16 cellular contexts compared by ENCODE assay signal in genomic region chr6:144297498-144298166, GRCh38. TPM values are rescaled to one million over a fixed set of nuclear protein-coding genes. Genes with fewer than 3 reads are reported as not detected.
A peak's percentile ranks its signal among the peaks of the same experiment; 100 is the strongest.
DNase-seq lines count a peak whose midpoint lies in the region; ATAC-seq, FAIRE-seq and TF ChIP-seq lines count a peak whose summit lies in the region.
"Had no signal": no experiment of that assay in that cellular context is flagged by ENCODE, and none has a peak within 500 bp of the region (broad histone marks: within the 10 kb centered on the region; RNA-seq: fewer than 3 reads in every experiment).

No MANE protein-coding gene starts in this region.

- peak overlapping the region; percentile 98 for H3K27ac ChIP-seq in VCaP
- H3K27ac ChIP-seq: KMS-11 had no signal

- H3K27ac Mint-ChIP-seq in nephron = peak overlapping the region; percentile 64 to 84 (median 72)
- peak overlapping the region; percentile 37 for H3K27ac Mint-ChIP-seq in type B pancreatic cell
- H3K27ac Mint-ChIP-seq: activated CD4-positive, alpha-beta memory T cell treated with anti-CD3 and anti-CD28 coated beads for 36 hours; CD8-positive, alpha-beta T cell; stimulated activated memory B cell treated with anti-CD40 and anti-IgM and Interleukin-4, amounts not matched to agents 10 μg/mL and 1 μg/mL and 100 μg/mL, for 72 hours; T-helper 1 cell treated with Interleukin-12 subunit alpha and Interleukin-12 subunit beta and Interleukin-4 antibody, amounts not matched to agents 30 μg/mL and 1 μg/mL, for 36 hours had no signal

- peak; percentile 67 for ATAC-seq in Right ventricle myocardium superior (ENCODE audit: poor library complexity)
- ATAC-seq: CD8-positive, alpha-beta T cell; stimulated activated memory B cell treated with anti-CD40 and anti-IgM and Interleukin-4, amounts not matched to agents 10 μg/mL and 1 μg/mL and 100 μg/mL, for 72 hours had no signal

- no peak for FAIRE-seq in HTR-8/SVneo (lab: Jason Lieb, UNC)

- intact Hi-C loops in Right ventricle myocardium superior (cut with DNase I) = no loop called here

- H3K27me3 Mint-ChIP-seq in nephron (ENCODE audit: low read depth) (no peaks in the 10 kb centered on the region), type B pancreatic cell (no peaks in the 10 kb centered on the region)
- H3K27me3 Mint-ChIP-seq: activated CD4-positive, alpha-beta memory T cell treated with anti-CD3 and anti-CD28 coated beads for 36 hours had no signal

- H3K4me1 Mint-ChIP-seq in nephron (peaks cover 13% of the 10 kb centered on the region), type B pancreatic cell (ENCODE audit: unreplicated experiment) (peaks cover 9% of the 10 kb centered on the region)

- H3K36me3 Mint-ChIP-seq in nephron (ENCODE audit: low read depth) = peaks cover 34% of the 10 kb centered on the region
- H3K36me3 Mint-ChIP-seq in type B pancreatic cell = peaks cover 24% of the 10 kb centered on the region
- H3K36me3 Mint-ChIP-seq: activated CD4-positive, alpha-beta memory T cell treated with anti-CD3 and anti-CD28 coated beads for 36 hours; CD8-positive, alpha-beta T cell; stimulated activated memory B cell treated with anti-CD40 and anti-IgM and Interleukin-4, amounts not matched to agents 10 μg/mL and 1 μg/mL and 100 μg/mL, for 72 hours had no signal

- TF ChIP-seq CTCF in VCaP (conservative IDR thresholded peaks at IDR 0.05) (no peak), nephron (IDR thresholded peaks at IDR 0.05; ENCODE audit: unreplicated experiment in 3 of 3) (no peak), type B pancreatic cell (conservative IDR thresholded peaks at IDR 0.05) (no peak), foreskin fibroblast (IDR thresholded peaks at IDR 0.05; ENCODE audit: low read depth, low read length) (no peak)

- H3K9me3 Mint-ChIP-seq in nephron = no peaks in the 10 kb centered on the region
- H3K9me3 Mint-ChIP-seq in type B pancreatic cell = no peaks in the 10 kb centered on the region
- H3K9me3 Mint-ChIP-seq: activated CD4-positive, alpha-beta memory T cell treated with anti-CD3 and anti-CD28 coated beads for 36 hours; CD8-positive, alpha-beta T cell had no signal

- H3K4me3 Mint-ChIP-seq in nephron (no peak overlapping the region), type B pancreatic cell (peak overlapping the region; percentile 2)
- H3K4me3 Mint-ChIP-seq: activated CD4-positive, alpha-beta memory T cell treated with anti-CD3 and anti-CD28 coated beads for 36 hours; CD8-positive, alpha-beta T cell; stimulated activated memory B cell treated with anti-CD40 and anti-IgM and Interleukin-4, amounts not matched to agents 10 μg/mL and 1 μg/mL and 100 μg/mL, for 72 hours; T-helper 1 cell treated with Interleukin-12 subunit alpha and Interleukin-12 subunit beta and Interleukin-4 antibody, amounts not matched to agents 30 μg/mL and 1 μg/mL, for 36 hours had no signal

- no peak overlapping the region for H3K4me3 ChIP-seq in foreskin fibroblast (ENCODE audit: low read depth in 1 of 2, low read length in 2 of 2)

- DNase-seq in Right ventricle myocardium superior (no peak), type B pancreatic cell (ENCODE audit: extremely low spot score, unreplicated experiment) (no peak), foreskin fibroblast (no peak), SHP77 treated with DMSO at 0.1 percent for 48 hours (lab: John Stamatoyannopoulos, UW) (no peak), HTR-8/SVneo (ENCODE audit: insufficient read length, low spot score) (no peak)
- DNase-seq: activated CD4-positive, alpha-beta memory T cell treated with anti-CD3 and anti-CD28 coated beads for 36 hours; activated effector memory CD4-positive, alpha-beta T cell treated with Interleukin-2 at 50 U/mL for 16 hours; CD8-positive, alpha-beta T cell; kidney glomerular epithelial cell; NCI-H2107; nucleus accumbens had no signal

RNA-seq across cellular contexts. Expression of gene UTRN, which starts 12.5 kb away (rescaled TPM):
- total RNA-seq in Right ventricle myocardium superior (65.8 TPM), type B pancreatic cell (ENCODE audit: low replicate concordance) (75.1 and 77.7 TPM in 2 replicates)
